ENCODE assay signal across 8 cellular contexts in the genomic region with DNA sequence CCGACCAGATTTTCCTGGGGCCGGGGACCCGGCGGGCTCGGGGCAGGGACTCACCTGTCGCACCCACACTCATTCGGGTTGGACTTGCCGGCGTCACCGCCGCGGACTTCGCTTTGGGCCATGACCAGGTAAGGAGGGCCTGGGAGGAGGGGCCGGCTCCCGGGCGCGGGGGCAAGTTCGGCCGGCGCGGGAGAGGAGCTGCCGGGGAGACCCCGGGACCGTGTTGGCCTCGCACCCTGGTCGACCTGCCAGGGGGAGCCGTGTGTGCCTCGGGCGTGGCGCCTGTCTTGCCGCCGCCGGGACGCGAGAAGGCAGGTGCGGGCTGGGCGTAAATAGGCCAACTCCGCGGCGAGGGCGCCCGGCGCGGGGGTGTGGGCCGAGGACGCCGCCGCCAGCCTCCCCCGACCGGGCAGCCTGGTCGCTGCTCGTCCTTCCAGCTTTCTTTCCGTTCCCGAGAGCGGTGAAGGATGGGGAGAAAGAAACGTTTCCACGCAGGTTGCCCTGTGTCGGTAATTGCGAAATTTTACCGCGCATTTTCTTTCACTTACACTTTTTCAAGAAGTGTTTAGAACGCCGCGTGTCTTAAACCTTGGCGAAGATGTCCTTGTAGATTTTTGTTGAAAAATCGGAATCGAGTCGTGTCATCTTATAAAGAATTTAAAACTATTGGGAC. TPM values are rescaled to one million over a fixed set of nuclear protein-coding genes. Genes with fewer than 3 reads are reported as not detected.
DNase-seq lines count a peak whose midpoint lies in the region; ATAC-seq and TF ChIP-seq lines count a peak whose summit lies in the region.

No MANE protein-coding gene starts in this region.

- H3K4me2 ChIP-seq in Karpas-422 (ENCODE audit: low read depth, low read length, poor library complexity, severe bottlenecking): peak overlapping the region; percentile 80

- H3K27ac ChIP-seq in Karpas-422 (ENCODE audit: low read length) (peak overlapping the region; percentile 92), aorta (ENCODE audit: low read depth in 1 of 2, low read length in 2 of 2) (peak overlapping the region; percentile 12 to 72)

- peaks cover 4% of the 10 kb centered on the region for H3K9me3 Mint-ChIP-seq in nephron progenitor cell

- peaks cover 62% of the 10 kb centered on the region for H3K79me2 ChIP-seq in Karpas-422 (ENCODE audit: low read length)

- ATAC-seq in aorta (ENCODE audit: low FRiP score): no peak

- H4K20me1 ChIP-seq in Karpas-422 (ENCODE audit: insufficient read depth, low read depth, low read length): peaks cover 21% of the 10 kb centered on the region

- H3K4me3 ChIP-seq in Karpas-422 (ENCODE audit: low read length): peak overlapping the region; percentile 78
- H3K4me3 ChIP-seq in fibroblast of mammary gland (ENCODE audit: control insufficient read depth, low read depth, low read length): peak overlapping the region; percentile 91
- H3K4me3 ChIP-seq in aorta (ENCODE audit: low read length in 2 of 2): peak overlapping the region; percentile 62 to 90

- peak; percentile 43 for DNase-seq in NCI-H2029 (lab: John Stamatoyannopoulos, UW)
- no peak for DNase-seq in NCI-H2029 treated with DMSO at 0.1 percent for 48 hours (lab: John Stamatoyannopoulos, UW)
- peak; percentile 65 for DNase-seq in Karpas-422
- peak; percentile 28 for DNase-seq in activated T-helper 1 cell treated with Interleukin-2 at 50 U/mL for 16 hours (ENCODE audit: low read depth)
- DNase-seq in fibroblast of mammary gland (ENCODE audit: low read depth): no peak
- DNase-seq in nephron progenitor cell: no peak
- no peak for DNase-seq in aorta
- DNase-seq in middle frontal gyrus (ENCODE audit: extremely low spot score, low spot score): no peak

- peak overlapping the region; percentile 90 for H3K4me3 Mint-ChIP-seq in nephron progenitor cell

- H3K9me3 ChIP-seq in Karpas-422 (ENCODE audit: low read length): no peaks in the 10 kb centered on the region
- no peaks in the 10 kb centered on the region for H3K9me3 ChIP-seq in aorta (ENCODE audit: control insufficient read depth, low read length)

- peaks cover 20% of the 10 kb centered on the region for H3K36me3 ChIP-seq in Karpas-422 (ENCODE audit: insufficient read depth, low read length)
- H3K36me3 ChIP-seq in aorta (ENCODE audit: control insufficient read depth in 1 of 2, insufficient read depth in 2 of 2, low read length in 1 of 2): no peaks in the 10 kb centered on the region

- intact Hi-C loops in aorta (cut with DNase I): no loop called here

- H3K27me3 Mint-ChIP-seq in nephron progenitor cell (ENCODE audit: low read depth, poor library complexity): no peaks in the 10 kb centered on the region

- peak overlapping the region; percentile 94 for H3K9ac ChIP-seq in Karpas-422 (ENCODE audit: low read length)

- TF ChIP-seq CTCF in fibroblast of mammary gland (conservative IDR thresholded peaks at IDR 0.05; ENCODE audit: control insufficient read depth, insufficient read depth, low read depth, low read length) (no peak), nephron progenitor cell (IDR thresholded peaks at IDR 0.05) (no peak)

- WGBS in aorta, 2 donors: 0 to 1% methylated on average over 62 to 68 of the region's 68 CpGs

- no peaks in the 10 kb centered on the region for H3K9me2 ChIP-seq in Karpas-422 (replicated peaks; ENCODE audit: insufficient read depth, low read length)

- H3K27ac Mint-ChIP-seq in nephron progenitor cell: peak overlapping the region; percentile 80

- H3K4me1 ChIP-seq in Karpas-422 (ENCODE audit: low read length) (peaks cover 33% of the 10 kb centered on the region), aorta (ENCODE audit: control insufficient read depth in 1 of 2, insufficient read depth in 2 of 2, low read length in 2 of 2) (no peaks in the 10 kb centered on the region)

- H2AFZ ChIP-seq in Karpas-422 (ENCODE audit: low read length): peak overlapping the region; percentile 74

- H3K27me3 ChIP-seq in Karpas-422 (ENCODE audit: low read length) (no peaks in the 10 kb centered on the region), aorta (ENCODE audit: control insufficient read depth in 1 of 2, insufficient read depth in 2 of 2, low read length in 1 of 2) (no peaks in the 10 kb centered on the region)

- H3K36me3 Mint-ChIP-seq in nephron progenitor cell (ENCODE audit: low read depth): peaks cover 31% of the 10 kb centered on the region

- peaks cover 38% of the 10 kb centered on the region for H3K4me1 Mint-ChIP-seq in nephron progenitor cell

RNA-seq across cellular contexts. Expression of a gene that starts 0.6 kb away (rescaled TPM):
- total RNA-seq in Karpas-422 (2014; rRNA removed; shearing (Covaris generic); ENCODE audit: low replicate concordance): 26.1 and 37.5 TPM in 2 replicates
- total RNA-seq in aorta: 10 to 100 TPM; 21.3 to 22.9 TPM
- 10 to 100 TPM; 13.5 to 14.5 TPM for polyA plus RNA-seq in aorta

Comparison
In these comparisons a context has a peak if more than half of its experiments do, and no peak if none do; other contexts are left out.
1. DNase-seq: peak in NCI-H2029 (single experiment), Karpas-422 (single experiment) and activated T-helper 1 cell treated with Interleukin-2 at 50 U/mL for 16 hours (single experiment); none in NCI-H2029 treated with DMSO at 0.1 percent for 48 hours (single experiment), fibroblast of mammary gland (single experiment), nephron progenitor cell (single experiment), aorta (0 of 2) and middle frontal gyrus (single experiment).
2. Peak in every context shown above with its lines, with median percentiles within 50 percentile points of each other: H3K4me3 ChIP-seq.